8 cellular contexts compared by ENCODE assay signal in the genomic region with DNA sequence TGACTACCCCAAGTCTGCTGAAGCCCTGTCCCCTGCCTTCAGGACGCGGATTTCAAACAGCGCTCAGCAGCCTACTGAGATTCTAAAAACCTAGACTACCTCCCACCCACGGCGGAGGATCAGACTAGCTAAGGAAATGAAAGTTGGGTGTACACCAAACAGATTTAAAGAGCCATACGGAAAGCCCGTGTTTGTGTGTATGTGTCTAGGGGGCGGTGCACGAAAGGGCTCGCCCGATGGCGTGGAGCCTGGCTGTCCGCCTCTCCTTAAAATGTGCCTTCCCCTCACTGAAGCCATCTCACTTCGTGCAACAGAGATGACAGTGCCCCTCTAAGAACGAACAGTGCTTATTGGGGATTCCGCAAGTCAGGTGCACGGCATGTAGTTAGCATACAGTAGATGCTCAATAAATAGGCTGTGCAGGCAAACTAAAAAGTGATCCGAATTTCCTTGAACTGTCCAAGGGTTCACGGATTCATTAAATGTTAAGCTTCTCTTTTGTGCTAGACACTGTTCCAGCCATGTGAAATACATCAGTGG. TPM values are rescaled to one million over a fixed set of nuclear protein-coding genes. Genes with fewer than 3 reads are reported as not detected.
DNase-seq lines count a peak whose midpoint lies in the region; ATAC-seq and TF ChIP-seq lines count a peak whose summit lies in the region.

No MANE protein-coding gene starts in this region.

- POLR2A ChIA-PET in OCI-LY7 (lab: Charles Lee) = interaction anchor here (0.5 to 2.4 kb wide), 3 partner anchors 22 to 37 kb away, joined by 3 to 10 read pairs (median 9); a partner anchor contains a TSS

- TF ChIP-seq CTCF in OCI-LY7 (conservative IDR thresholded peaks at IDR 0.05; ENCODE audit: low read length) (no peak), cardiac fibroblast (IDR thresholded peaks at IDR 0.05; ENCODE audit: low read depth, low read length) (no peak), mucosa of descending colon (IDR thresholded peaks at IDR 0.05) (no peak)

- intact Hi-C loops in OCI-LY7 (cut with micrococcal nuclease; ENCODE audit: unreplicated experiment) = loop anchor here (2.0 kb wide), 3 partner anchors 22 to 56 kb away; a partner anchor contains a TSS
- intact Hi-C loops in mucosa of descending colon (cut with DNase I, micrococcal nuclease) = no loop called here

- no peaks in the 10 kb centered on the region for H3K9me2 ChIP-seq in OCI-LY7 (ENCODE audit: insufficient read depth, low read length)

- H3K79me2 ChIP-seq in OCI-LY7 (ENCODE audit: insufficient read depth, low read depth, low read length) = peaks cover 6% of the 10 kb centered on the region; the same call in 1 of the 2 replicates

- H4K20me1 ChIP-seq in OCI-LY7 (ENCODE audit: insufficient read depth, low read length) = no peaks in the 10 kb centered on the region

- no peaks in the 10 kb centered on the region for H3K9me3 ChIP-seq in OCI-LY7 (ENCODE audit: low read length)
- H3K9me3 ChIP-seq in mucosa of descending colon = no peaks in the 10 kb centered on the region

- peak; percentile 47 for DNase-seq in GM03348 (ENCODE audit: low spot score)
- DNase-seq in OCI-LY7 (ENCODE audit: low spot score) = peak; percentile 43
- peak in 1 of 2 donors; percentile 38 for DNase-seq in cardiac fibroblast (ENCODE audit: low read depth in 2 of 2)
- peak in 1 of 3 donors; percentile 40 for DNase-seq in mucosa of descending colon
- DNase-seq in central memory CD4-positive, alpha-beta T cell = no peak

- ATAC-seq in mucosa of descending colon = no peak
- ATAC-seq in HG03159 (IDR thresholded peaks at IDR 0.05; ENCODE audit: unreplicated experiment) = no peak
- ATAC-seq in HG02798 (IDR thresholded peaks at IDR 0.05; ENCODE audit: poor library complexity, unreplicated experiment) = no peak

- H2AFZ ChIP-seq in OCI-LY7 (ENCODE audit: low read length) = peak overlapping the region; percentile 50; the same call in 1 of the 2 replicates

- H3K36me3 ChIP-seq in OCI-LY7 (ENCODE audit: insufficient read depth, low read length) (peaks cover 41% of the 10 kb centered on the region), mucosa of descending colon (ENCODE audit: low read depth) (peaks cover 7% of the 10 kb centered on the region), urinary bladder (ENCODE audit: insufficient read depth) (peaks cover 6% of the 10 kb centered on the region)

- H3K4me3 ChIP-seq in OCI-LY7 (ENCODE audit: low read depth, low read length, poor library complexity, severe bottlenecking) = peak overlapping the region; percentile 81
- peak overlapping the region; percentile 73 to 80 for H3K4me3 ChIP-seq in cardiac fibroblast (replicated peaks in 1 of 2; ENCODE audit: low read depth in 2 of 2, low read length in 2 of 2)
- H3K4me3 ChIP-seq in mucosa of descending colon = peak overlapping the region; percentile 43
- H3K4me3 ChIP-seq in urinary bladder (ENCODE audit: low read depth, low read length) = peak overlapping the region; percentile 43

- H3K4me1 ChIP-seq in OCI-LY7 (ENCODE audit: insufficient read depth, low read length, poor library complexity, severe bottlenecking) (peaks cover 30% of the 10 kb centered on the region), mucosa of descending colon (ENCODE audit: low read depth) (peaks cover 43% of the 10 kb centered on the region), urinary bladder (ENCODE audit: insufficient read depth) (no peaks in the 10 kb centered on the region)

- CTCF ChIA-PET in OCI-LY7 (lab: Charles Lee; ENCODE audit: unreplicated experiment) = interaction anchor here (0.6 kb wide), 1 partner anchor 47 kb away, joined by 3 read pairs; no protein-coding TSS in a partner anchor

- peak overlapping the region; percentile 89 for H3K4me2 ChIP-seq in OCI-LY7 (ENCODE audit: low read length)

- TSS peak; percentile 90 for BruUV-seq in OCI-LY7 (replicated peaks; lab: Mats Ljungman, UMichigan)

- H3K27ac ChIP-seq in OCI-LY7 (ENCODE audit: low read depth, low read length, poor library complexity, severe bottlenecking) (peak overlapping the region; percentile 82), urinary bladder (ENCODE audit: low read depth) (peak overlapping the region; percentile 93)

- WGBS in urinary bladder = 9% methylated on average over 19 of the region's 19 CpGs

RNA-seq across cellular contexts. Expression of a gene that starts 0.6 kb away (rescaled TPM):
- 8.0 TPM in 2 replicates for total RNA-seq in OCI-LY7 (2014; rRNA removed; shearing (Covaris generic))
- 4.7 and 5.1 TPM in 2 replicates for total RNA-seq in OCI-LY7 (2022)
- 10 to 100 TPM in 1 of 3 donors, 1 to 10 TPM in 2; 7.5 to 10.8 (median 8.0) TPM for total RNA-seq in mucosa of descending colon
- total RNA-seq in urinary bladder = 3.8 TPM
- polyA plus RNA-seq in urinary bladder = 14.0 TPM

RNA-seq across cellular contexts. Expression of a gene that starts 14.1 kb away (rescaled TPM):
- not detected in 2 replicates for total RNA-seq in OCI-LY7 (2014; rRNA removed; shearing (Covaris generic))
- not detected in 2 replicates for total RNA-seq in OCI-LY7 (2022)
- total RNA-seq in mucosa of descending colon = 100 to 1,000 TPM; 107 to 276 (median 178) TPM
- 15.4 TPM for total RNA-seq in urinary bladder
- polyA plus RNA-seq in urinary bladder = 16.0 TPM

RNA-seq across cellular contexts. Expression of a gene that starts 21.3 kb away (rescaled TPM):
- total RNA-seq in OCI-LY7 (2014; rRNA removed; shearing (Covaris generic)) = 15.2 and 18.4 TPM in 2 replicates
- total RNA-seq in OCI-LY7 (2022) = 54.8 and 65.1 TPM in 2 replicates
- total RNA-seq in mucosa of descending colon = 10 to 100 TPM; 42.4 to 47.9 (median 43.7) TPM
- 11.6 TPM for total RNA-seq in urinary bladder
- polyA plus RNA-seq in urinary bladder = 35.8 TPM

RNA-seq across cellular contexts. Expression of a gene that starts 30.5 kb away (rescaled TPM):
- total RNA-seq in OCI-LY7 (2014; rRNA removed; shearing (Covaris generic)) = 15.6 and 18.1 TPM in 2 replicates
- total RNA-seq in OCI-LY7 (2022) (25.0 and 30.2 TPM in 2 replicates), mucosa of descending colon (100 to 1,000 TPM in 2 of 3 donors, 10 to 100 TPM in 1; 79.9 to 176 (median 113) TPM), urinary bladder (22.9 TPM)
- 69.7 TPM for polyA plus RNA-seq in urinary bladder

RNA-seq across cellular contexts. Expression of a gene that starts 32.2 kb away (rescaled TPM):
- 19.3 and 23.6 TPM in 2 replicates for total RNA-seq in OCI-LY7 (2014; rRNA removed; shearing (Covaris generic))
- total RNA-seq in OCI-LY7 (2022) (15.3 and 16.7 TPM in 2 replicates), mucosa of descending colon (10 to 100 TPM; 35.0 to 40.3 (median 35.2) TPM), urinary bladder (31.1 TPM)
- polyA plus RNA-seq in urinary bladder = 81.4 TPM

Comparison
In these comparisons a context has a peak if more than half of its experiments do, and no peak if none do; other contexts are left out.
1. RNA of a gene that starts 14.1 kb away (total RNA-seq): 107 to 276 TPM in mucosa of descending colon and 15.4 TPM in urinary bladder (single experiment); not detected in OCI-LY7; every median in the first group is over 10 times any median in the second.
2. Peak in every context shown above with its lines, with median percentiles within 50 percentile points of each other: H3K4me3 ChIP-seq.